Comparison of ENCODE assay signal across 1 cellular context in the genomic region with DNA sequence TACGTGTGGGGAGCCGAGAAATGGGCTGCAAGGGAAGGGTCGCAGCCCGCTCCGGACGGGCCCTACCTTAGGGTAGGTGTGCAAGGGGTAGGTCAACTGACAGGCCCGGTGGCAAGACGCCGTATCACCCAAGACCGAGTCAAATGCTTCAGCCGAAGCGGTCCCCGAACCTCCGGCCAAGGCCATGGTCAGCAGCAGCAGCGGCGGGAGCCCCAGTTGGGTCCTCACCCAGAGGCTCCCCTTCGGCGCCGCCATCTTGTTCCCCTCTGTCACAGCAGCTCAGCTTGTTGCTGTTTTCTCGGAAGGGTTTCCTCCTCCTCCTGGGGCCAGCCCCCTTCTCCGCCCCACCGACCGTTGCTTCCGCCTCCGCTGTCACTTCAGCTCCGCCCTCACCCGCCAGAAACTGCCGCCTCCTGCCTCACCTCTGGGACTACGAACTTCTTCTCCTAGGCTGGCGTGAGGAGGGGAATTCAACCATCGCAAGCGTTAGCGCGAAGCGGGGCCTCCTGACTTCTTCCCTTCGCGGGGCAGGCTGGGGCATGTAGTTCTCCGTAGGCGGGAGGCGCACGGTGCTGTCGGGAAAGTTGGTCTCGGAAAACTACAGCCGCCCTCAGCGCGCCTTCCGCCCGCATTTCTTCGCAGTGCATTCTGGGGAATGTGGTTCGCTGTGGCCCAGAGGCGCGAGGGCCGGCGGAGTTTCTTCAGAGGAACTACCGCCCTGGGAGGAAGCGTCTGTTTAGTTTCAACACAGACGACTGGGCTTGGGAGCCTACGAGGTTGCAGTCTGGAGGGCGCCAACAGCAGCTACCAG.
TF ChIP-seq lines count a peak whose summit lies in the region.

TSS of gene TCEANC2 (plus strand) at position 675 of the 811 bp plus-strand sequence. CDS start 815 bp downstream, outside the sequence.
A gene with protein sequence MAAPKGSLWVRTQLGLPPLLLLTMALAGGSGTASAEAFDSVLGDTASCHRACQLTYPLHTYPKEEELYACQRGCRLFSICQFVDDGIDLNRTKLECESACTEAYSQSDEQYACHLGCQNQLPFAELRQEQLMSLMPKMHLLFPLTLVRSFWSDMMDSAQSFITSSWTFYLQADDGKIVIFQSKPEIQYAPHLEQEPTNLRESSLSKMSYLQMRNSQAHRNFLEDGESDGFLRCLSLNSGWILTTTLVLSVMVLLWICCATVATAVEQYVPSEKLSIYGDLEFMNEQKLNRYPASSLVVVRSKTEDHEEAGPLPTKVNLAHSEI (minus strand): TSS at position 271 of the 811 bp plus-strand sequence. CDS start 16 bp downstream, at position 255.

TF ChIP-seq in K562, 482 proteins besides CTCF, POLR2A, EP300 and RAD21 (continued from another document and continues in another):
- TF ChIP-seq TRIM24 (IDR thresholded peaks at IDR 0.05) = 0 out of 4 replicates have a peak, but pooled peaks of 1 of the 2 experiments have one; percentile 29
- no peak for TF ChIP-seq ZNF253 (CRISPR knock-in tag; conservative IDR thresholded peaks at IDR 0.05)
- TF ChIP-seq ETV1 (tag; conservative IDR thresholded peaks at IDR 0.05; ENCODE audit: low read depth) = peak; percentile 79
- TF ChIP-seq ZNF766 (CRISPR knock-in tag; conservative IDR thresholded peaks at IDR 0.05) = peak; percentile 97
- peak; percentile 67; the same call in 1 of the 2 replicates for TF ChIP-seq KAT7 (CRISPR knock-in tag; IDR thresholded peaks at IDR 0.05; ENCODE audit: borderline replicate concordance)
- peak; percentile 88 for TF ChIP-seq ATF7 (IDR thresholded peaks at IDR 0.05)
- 0 out of 2 replicates have a peak, but pooled peaks have one; percentile 2 for TF ChIP-seq ZNF232 (CRISPR knock-in tag; IDR thresholded peaks at IDR 0.05)
- TF ChIP-seq JUND (IDR thresholded peaks at IDR 0.05; ENCODE audit: borderline replicate concordance, low read depth, low read length) = peak; percentile 53; the same call in 1 of the 2 replicates
- no peak for TF ChIP-seq JUND (tag; IDR thresholded peaks at IDR 0.05; ENCODE audit: borderline replicate concordance, low read depth, low read length)
- TF ChIP-seq COPS2 (conservative IDR thresholded peaks at IDR 0.05) = no peak
- peak; percentile 86 for TF ChIP-seq EGR1 (conservative IDR thresholded peaks at IDR 0.05)
- no peak for TF ChIP-seq SREBF2 (CRISPR knock-in tag; IDR thresholded peaks at IDR 0.05)
- TF ChIP-seq ELF4 (CRISPR knock-in tag; IDR thresholded peaks at IDR 0.05) = no peak; the same call in 1 of the 2 replicates
- TF ChIP-seq GTF2E2 (tag; IDR thresholded peaks at IDR 0.05) = no peak
- peak; percentile 45; the same call in 1 of the 2 replicates for TF ChIP-seq SMARCE1 (IDR thresholded peaks at IDR 0.05)
- no peak for TF ChIP-seq ZNF696 (CRISPR knock-in tag; conservative IDR thresholded peaks at IDR 0.05)
- TF ChIP-seq, protein P1, sequence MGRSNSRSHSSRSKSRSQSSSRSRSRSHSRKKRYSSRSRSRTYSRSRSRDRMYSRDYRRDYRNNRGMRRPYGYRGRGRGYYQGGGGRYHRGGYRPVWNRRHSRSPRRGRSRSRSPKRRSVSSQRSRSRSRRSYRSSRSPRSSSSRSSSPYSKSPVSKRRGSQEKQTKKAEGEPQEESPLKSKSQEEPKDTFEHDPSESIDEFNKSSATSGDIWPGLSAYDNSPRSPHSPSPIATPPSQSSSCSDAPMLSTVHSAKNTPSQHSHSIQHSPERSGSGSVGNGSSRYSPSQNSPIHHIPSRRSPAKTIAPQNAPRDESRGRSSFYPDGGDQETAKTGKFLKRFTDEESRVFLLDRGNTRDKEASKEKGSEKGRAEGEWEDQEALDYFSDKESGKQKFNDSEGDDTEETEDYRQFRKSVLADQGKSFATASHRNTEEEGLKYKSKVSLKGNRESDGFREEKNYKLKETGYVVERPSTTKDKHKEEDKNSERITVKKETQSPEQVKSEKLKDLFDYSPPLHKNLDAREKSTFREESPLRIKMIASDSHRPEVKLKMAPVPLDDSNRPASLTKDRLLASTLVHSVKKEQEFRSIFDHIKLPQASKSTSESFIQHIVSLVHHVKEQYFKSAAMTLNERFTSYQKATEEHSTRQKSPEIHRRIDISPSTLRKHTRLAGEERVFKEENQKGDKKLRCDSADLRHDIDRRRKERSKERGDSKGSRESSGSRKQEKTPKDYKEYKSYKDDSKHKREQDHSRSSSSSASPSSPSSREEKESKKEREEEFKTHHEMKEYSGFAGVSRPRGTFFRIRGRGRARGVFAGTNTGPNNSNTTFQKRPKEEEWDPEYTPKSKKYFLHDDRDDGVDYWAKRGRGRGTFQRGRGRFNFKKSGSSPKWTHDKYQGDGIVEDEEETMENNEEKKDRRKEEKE (IDR thresholded peaks at IDR 0.05; ENCODE audit: borderline replicate concordance in 1 of 2, control insufficient read depth in 1 of 2, low read depth in 2 of 2, low read length in 1 of 2) = peak in 1 of 2 experiments; percentile 40; a peak in 1 of 4 replicates
- TF ChIP-seq ZNF146 (CRISPR knock-in tag; IDR thresholded peaks at IDR 0.05; ENCODE audit: unreplicated experiment) = no peak
- peak; percentile 85 for TF ChIP-seq EP400 (IDR thresholded peaks at IDR 0.05)
- no peak for TF ChIP-seq SMARCA4 (IDR thresholded peaks at IDR 0.05)
- TF ChIP-seq ZNF639 (CRISPR knock-in tag; conservative IDR thresholded peaks at IDR 0.05 in 1 of 2, IDR thresholded peaks at IDR 0.05 in 1 of 2) = peak in 1 of 2 experiments; percentile 84; a peak in 2 of 4 replicates
- TF ChIP-seq DMBX1 (CRISPR knock-in tag; IDR thresholded peaks at IDR 0.05; ENCODE audit: borderline replicate concordance) = peak; percentile 92; the same call in 1 of the 2 replicates
- no peak for TF ChIP-seq NFIX (CRISPR knock-in tag; IDR thresholded peaks at IDR 0.05; ENCODE audit: low read depth)
- TF ChIP-seq ZNF740 (CRISPR knock-in tag; IDR thresholded peaks at IDR 0.05) = 0 out of 2 replicates have a peak, but pooled peaks have one; percentile 13
- TF ChIP-seq ZNF740 (tag; IDR thresholded peaks at IDR 0.05) = no peak
- peak; percentile 82 for TF ChIP-seq CREB1 (IDR thresholded peaks at IDR 0.05)
- peak; percentile 83 for TF ChIP-seq CREB1 (CRISPR knock-in tag; IDR thresholded peaks at IDR 0.05)
- no peak for TF ChIP-seq ZNF282 (CRISPR knock-in tag; IDR thresholded peaks at IDR 0.05)
- peak; percentile 97 for TF ChIP-seq SIX5 (IDR thresholded peaks at IDR 0.05; ENCODE audit: borderline replicate concordance in 1 of 2, insufficient read depth in 1 of 2, low read depth in 1 of 2, low read length in 2 of 2)
- TF ChIP-seq TARDBP (IDR thresholded peaks at IDR 0.05) = no peak
- no peak for TF ChIP-seq HMG20B (CRISPR knock-in tag; IDR thresholded peaks at IDR 0.05)
- TF ChIP-seq PTTG1 (tag; IDR thresholded peaks at IDR 0.05; ENCODE audit: low read depth) = no peak
- no peak for TF ChIP-seq PPARD (CRISPR knock-in tag; IDR thresholded peaks at IDR 0.05)
- peak; percentile 96 for TF ChIP-seq ELF1 (tag; IDR thresholded peaks at IDR 0.05)
- TF ChIP-seq TFE3 (CRISPR knock-in tag; IDR thresholded peaks at IDR 0.05) = no peak
- TF ChIP-seq SETDB1 (IDR thresholded peaks at IDR 0.05; ENCODE audit: low read length) = no peak
- TF ChIP-seq SIN3B (IDR thresholded peaks at IDR 0.05; ENCODE audit: low read depth) = peak; percentile 76
- peak; percentile 91 for TF ChIP-seq ELF2 (CRISPR knock-in tag; IDR thresholded peaks at IDR 0.05)
- TF ChIP-seq CBX1 (IDR thresholded peaks at IDR 0.05; ENCODE audit: low read depth) = peak; percentile 23; the same call in 1 of the 2 replicates
- peak in 1 of 2 experiments; percentile 2; a peak in 1 of 4 replicates for TF ChIP-seq RCOR1 (IDR thresholded peaks at IDR 0.05; ENCODE audit: borderline replicate concordance in 1 of 2, low read depth in 2 of 2, low read length in 2 of 2)
- peak in 1 of 2 experiments; percentile 94; a peak in 1 of 4 replicates for TF ChIP-seq SRF (CRISPR knock-in tag; IDR thresholded peaks at IDR 0.05)
- TF ChIP-seq SRSF9 (IDR thresholded peaks at IDR 0.05; ENCODE audit: borderline replicate concordance, low read depth, low read length) = no peak
- TF ChIP-seq CXXC5 (CRISPR knock-in tag; IDR thresholded peaks at IDR 0.05) = peak; percentile 97
- peak; percentile 95 for TF ChIP-seq ZNF24 (IDR thresholded peaks at IDR 0.05)
- TF ChIP-seq LCOR (CRISPR knock-in tag; IDR thresholded peaks at IDR 0.05) = peak; percentile 60; the same call in 1 of the 2 replicates
- peak; percentile 65 for TF ChIP-seq CTBP1 (IDR thresholded peaks at IDR 0.05; ENCODE audit: borderline replicate concordance)
- peak; percentile 95 for TF ChIP-seq ZNF12 (CRISPR knock-in tag; IDR thresholded peaks at IDR 0.05)
- TF ChIP-seq MTA1 (IDR thresholded peaks at IDR 0.05; ENCODE audit: borderline replicate concordance) = peak; percentile 75; the same call in 1 of the 2 replicates
- TF ChIP-seq ZBTB33 (CRISPR knock-in tag; IDR thresholded peaks at IDR 0.05) = 0 out of 2 replicates have a peak, but pooled peaks have one; percentile 10
- no peak for TF ChIP-seq FOXA3 (CRISPR knock-in tag; conservative IDR thresholded peaks at IDR 0.05 in 1 of 2, IDR thresholded peaks at IDR 0.05 in 1 of 2)
- peak; percentile 98 for TF ChIP-seq GABPB1 (CRISPR knock-in tag; IDR thresholded peaks at IDR 0.05)
- TF ChIP-seq PYGO2 (tag; IDR thresholded peaks at IDR 0.05) = no peak
- peak; percentile 94; the same call in 1 of the 2 replicates for TF ChIP-seq E2F1 (CRISPR knock-in tag; IDR thresholded peaks at IDR 0.05)
- no peak for TF ChIP-seq ZNF764 (CRISPR knock-in tag; IDR thresholded peaks at IDR 0.05; ENCODE audit: low read depth)
- TF ChIP-seq ZC3H11A (IDR thresholded peaks at IDR 0.05; ENCODE audit: low read depth, low read length) = no peak
- TF ChIP-seq GABPA (tag; conservative IDR thresholded peaks at IDR 0.05; ENCODE audit: low read depth) = peak; percentile 97
- 0 out of 2 replicates have a peak, but pooled peaks have one; percentile 60 for TF ChIP-seq ZNF395 (CRISPR knock-in tag; IDR thresholded peaks at IDR 0.05)
- TF ChIP-seq ASH1L (IDR thresholded peaks at IDR 0.05; ENCODE audit: borderline replicate concordance, low read depth, partially characterized antibody) = peak; percentile 79
- TF ChIP-seq SP1 (CRISPR knock-in tag; IDR thresholded peaks at IDR 0.05) = peak; percentile 89
